Comparison of ENCODE assay signal across 18 cellular contexts in genomic region chr6:136520520-136520919, GRCh38.
"Had no signal": no experiment of that assay in that cellular context is flagged by ENCODE, and none has a peak within 500 bp of the region (broad histone marks: within the 10 kb centered on the region; RNA-seq: fewer than 3 reads in every experiment).

No MANE protein-coding gene starts in this region.

- H3K36me3 Mint-ChIP-seq: activated naive CD8-positive, alpha-beta T cell treated with anti-CD3 and anti-CD28 coated beads, Interleukin-2, amount 10 ng/mL, durations not matched to agents 7 days and 5 days; immature natural killer cell; stimulated activated naive B cell treated with anti-CD40 and anti-IgM and Interleukin-4, amounts not matched to agents 10 μg/mL and 1 μg/mL and 100 μg/mL, for 72 hours had no signal

- H3K27me3 ChIP-seq: brain microvascular endothelial cell, vagina had no signal

- H3K4me3 ChIP-seq: lung, tibial nerve, vagina had no signal

- ATAC-seq: stimulated activated naive B cell treated with anti-CD40 and anti-IgM and Interleukin-4, amounts not matched to agents 10 μg/mL and 1 μg/mL and 100 μg/mL, for 72 hours had no signal

- H3K4me3 Mint-ChIP-seq: activated B cell treated with CpG ODN at 0.5 μM for 24 hours; activated naive CD8-positive, alpha-beta T cell treated with anti-CD3 and anti-CD28 coated beads, Interleukin-2, amount 10 ng/mL, durations not matched to agents 7 days and 5 days; activated T-helper 1 cell treated with anti-CD3 and anti-CD28 coated beads, Interleukin-12 subunit alpha, Interleukin-12 subunit beta, Interleukin-2, Interleukin-4 antibody, amounts not matched to agents 30 ng/mL and 10 ng/mL and 1 ng/mL, durations not matched to agents 14 hours and 24 hours and 36 hours; immature natural killer cell; stimulated activated naive B cell treated with anti-CD40 and anti-IgM and Interleukin-4, amounts not matched to agents 10 μg/mL and 1 μg/mL and 100 μg/mL, for 72 hours had no signal

- H2AFZ ChIP-seq: parathyroid adenoma had no signal

- DNase-seq: activated B cell treated with CpG ODN at 0.5 μM for 24 hours; activated CD4-positive, alpha-beta T cell treated with anti-CD3 and anti-CD28 coated beads for 48 hours; activated CD8-positive, alpha-beta memory T cell treated with anti-CD3 and anti-CD28 coated beads for 24 hours; activated naive CD4-positive, alpha-beta T cell; activated naive CD8-positive, alpha-beta T cell treated with anti-CD3 and anti-CD28 coated beads, Interleukin-2, amount 10 ng/mL, durations not matched to agents 7 days and 5 days; anterior cingulate cortex; brain microvascular endothelial cell; foreskin fibroblast; immature natural killer cell; midbrain; stimulated activated CD4-positive, alpha-beta T cell treated with anti-CD3 and anti-CD28 coated beads, Interleukin-2, amount 100 ng/mL, for 48 hours; stimulated activated naive B cell treated with anti-CD40 and anti-IgM and Interleukin-4, amounts not matched to agents 10 μg/mL and 1 μg/mL and 100 μg/mL, for 72 hours; T-helper 2 cell had no signal

- H3K9me3 Mint-ChIP-seq: activated B cell treated with CpG ODN at 0.5 μM for 24 hours; activated naive CD8-positive, alpha-beta T cell treated with anti-CD3 and anti-CD28 coated beads, Interleukin-2, amount 10 ng/mL, durations not matched to agents 7 days and 5 days; activated T-helper 1 cell treated with anti-CD3 and anti-CD28 coated beads, Interleukin-12 subunit alpha, Interleukin-12 subunit beta, Interleukin-2, Interleukin-4 antibody, amounts not matched to agents 30 ng/mL and 10 ng/mL and 1 ng/mL, durations not matched to agents 14 hours and 24 hours and 36 hours; immature natural killer cell; stimulated activated naive B cell treated with anti-CD40 and anti-IgM and Interleukin-4, amounts not matched to agents 10 μg/mL and 1 μg/mL and 100 μg/mL, for 72 hours had no signal

- H3K27ac ChIP-seq: brain microvascular endothelial cell, parathyroid adenoma, tibial nerve, vagina had no signal

- H3K4me1 Mint-ChIP-seq: activated naive CD8-positive, alpha-beta T cell treated with anti-CD3 and anti-CD28 coated beads, Interleukin-2, amount 10 ng/mL, durations not matched to agents 7 days and 5 days; immature natural killer cell had no signal

- H3K36me3 ChIP-seq: brain microvascular endothelial cell, tibial nerve, vagina had no signal

- H3K27ac Mint-ChIP-seq: activated B cell treated with CpG ODN at 0.5 μM for 24 hours; activated naive CD8-positive, alpha-beta T cell treated with anti-CD3 and anti-CD28 coated beads, Interleukin-2, amount 10 ng/mL, durations not matched to agents 7 days and 5 days; activated T-helper 1 cell treated with anti-CD3 and anti-CD28 coated beads, Interleukin-12 subunit alpha, Interleukin-12 subunit beta, Interleukin-2, Interleukin-4 antibody, amounts not matched to agents 30 ng/mL and 10 ng/mL and 1 ng/mL, durations not matched to agents 14 hours and 24 hours and 36 hours; immature natural killer cell; stimulated activated naive B cell treated with anti-CD40 and anti-IgM and Interleukin-4, amounts not matched to agents 10 μg/mL and 1 μg/mL and 100 μg/mL, for 72 hours had no signal

- H3K9me3 ChIP-seq: tibial nerve, vagina had no signal

- H3K4me1 ChIP-seq: tibial nerve, vagina had no signal
